1 cellular context compared by ENCODE assay signal in the genomic region with DNA sequence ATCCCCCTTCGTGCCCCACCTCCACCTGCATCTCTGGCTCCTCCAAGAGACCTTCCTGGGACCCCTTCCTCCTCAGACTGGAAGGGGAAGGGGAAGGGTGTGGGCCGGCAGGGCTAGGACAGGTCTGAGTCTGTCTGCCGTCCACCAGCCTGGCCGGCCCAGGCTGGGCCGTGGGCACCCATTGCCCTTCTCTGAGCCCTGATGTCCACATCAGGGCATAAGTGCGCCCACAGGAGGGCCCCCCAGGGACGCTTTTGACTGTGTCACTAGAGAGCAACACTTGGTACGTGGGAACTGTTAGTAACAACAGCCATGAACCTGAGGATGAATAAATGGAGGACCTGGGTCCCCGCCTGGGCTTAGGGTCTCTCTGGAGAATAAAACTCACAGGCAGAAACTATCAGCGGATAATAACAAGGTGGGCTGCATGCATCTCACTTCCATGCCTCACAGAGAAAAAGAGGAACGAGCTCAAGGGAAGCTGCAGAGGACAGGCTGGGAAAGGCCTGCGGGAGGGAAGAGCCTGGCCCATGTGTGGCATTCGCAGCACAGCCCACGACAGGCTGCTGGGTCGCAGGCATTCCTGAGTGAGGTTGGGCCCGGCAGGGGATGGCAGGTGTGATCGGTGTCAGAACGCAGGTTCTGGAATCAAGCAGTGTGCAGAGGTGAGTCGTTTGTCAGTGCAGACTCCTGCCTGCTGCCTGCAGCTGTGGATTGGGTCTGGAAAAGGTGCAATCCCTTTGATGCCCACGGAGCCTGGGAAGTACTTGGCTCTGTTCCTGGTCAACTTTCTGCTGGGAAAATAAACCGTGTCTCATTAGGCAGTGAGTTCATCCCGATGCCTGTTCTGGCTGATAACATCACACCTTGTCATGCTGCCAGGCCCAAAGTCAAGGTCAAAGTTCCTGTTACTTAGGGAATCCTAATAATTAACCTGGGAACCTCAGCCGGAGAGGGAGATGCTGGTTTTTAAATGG.
TF ChIP-seq lines count a peak whose summit lies in the region.

No MANE protein-coding gene starts in this region.

TF ChIP-seq in HEK293, 187 proteins besides CTCF, POLR2A, EP300 and RAD21 (continued from another document):
- TF ChIP-seq, protein P1, sequence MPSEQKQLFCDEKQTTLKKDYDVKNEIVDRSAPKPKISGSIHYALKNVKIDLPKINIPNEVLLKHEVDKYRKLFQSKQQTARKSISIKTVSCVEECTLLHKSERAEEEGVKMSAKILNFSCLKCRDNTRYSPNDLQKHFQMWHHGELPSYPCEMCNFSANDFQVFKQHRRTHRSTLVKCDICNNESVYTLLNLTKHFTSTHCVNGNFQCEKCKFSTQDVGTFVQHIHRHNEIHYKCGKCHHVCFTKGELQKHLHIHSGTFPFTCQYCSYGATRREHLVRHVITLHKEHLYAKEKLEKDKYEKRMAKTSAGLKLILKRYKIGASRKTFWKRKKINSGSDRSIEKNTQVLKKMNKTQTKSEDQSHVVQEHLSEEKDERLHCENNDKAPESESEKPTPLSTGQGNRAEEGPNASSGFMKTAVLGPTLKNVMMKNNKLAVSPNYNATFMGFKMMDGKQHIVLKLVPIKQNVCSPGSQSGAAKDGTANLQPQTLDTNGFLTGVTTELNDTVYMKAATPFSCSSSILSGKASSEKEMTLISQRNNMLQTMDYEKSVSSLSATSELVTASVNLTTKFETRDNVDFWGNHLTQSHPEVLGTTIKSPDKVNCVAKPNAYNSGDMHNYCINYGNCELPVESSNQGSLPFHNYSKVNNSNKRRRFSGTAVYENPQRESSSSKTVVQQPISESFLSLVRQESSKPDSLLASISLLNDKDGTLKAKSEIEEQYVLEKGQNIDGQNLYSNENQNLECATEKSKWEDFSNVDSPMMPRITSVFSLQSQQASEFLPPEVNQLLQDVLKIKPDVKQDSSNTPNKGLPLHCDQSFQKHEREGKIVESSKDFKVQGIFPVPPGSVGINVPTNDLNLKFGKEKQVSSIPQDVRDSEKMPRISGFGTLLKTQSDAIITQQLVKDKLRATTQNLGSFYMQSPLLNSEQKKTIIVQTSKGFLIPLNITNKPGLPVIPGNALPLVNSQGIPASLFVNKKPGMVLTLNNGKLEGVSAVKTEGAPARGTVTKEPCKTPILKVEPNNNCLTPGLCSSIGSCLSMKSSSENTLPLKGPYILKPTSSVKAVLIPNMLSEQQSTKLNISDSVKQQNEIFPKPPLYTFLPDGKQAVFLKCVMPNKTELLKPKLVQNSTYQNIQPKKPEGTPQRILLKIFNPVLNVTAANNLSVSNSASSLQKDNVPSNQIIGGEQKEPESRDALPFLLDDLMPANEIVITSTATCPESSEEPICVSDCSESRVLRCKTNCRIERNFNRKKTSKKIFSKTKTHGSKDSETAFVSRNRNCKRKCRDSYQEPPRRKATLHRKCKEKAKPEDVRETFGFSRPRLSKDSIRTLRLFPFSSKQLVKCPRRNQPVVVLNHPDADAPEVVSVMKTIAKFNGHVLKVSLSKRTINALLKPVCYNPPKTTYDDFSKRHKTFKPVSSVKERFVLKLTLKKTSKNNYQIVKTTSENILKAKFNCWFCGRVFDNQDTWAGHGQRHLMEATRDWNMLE (tag by site-specific recombination; conservative IDR thresholded peaks at IDR 0.05; ENCODE audit: low read depth), result no peak
- TF ChIP-seq ZNF600 (tag by site-specific recombination; IDR thresholded peaks at IDR 0.05) (peak; percentile 98), HOXD13 (CRISPR knock-in tag; IDR thresholded peaks at IDR 0.05; ENCODE audit: borderline replicate concordance) (no peak), ZNF423 (tag by site-specific recombination; IDR thresholded peaks at IDR 0.05) (no peak), ZBTB17 (tag by site-specific recombination; IDR thresholded peaks at IDR 0.05) (peak; percentile 43), BCL11B (tag by site-specific recombination; IDR thresholded peaks at IDR 0.05; ENCODE audit: low read depth) (no peak), ZNF843 (tag by site-specific recombination; IDR thresholded peaks at IDR 0.05) (no peak), SALL2 (tag by site-specific recombination; IDR thresholded peaks at IDR 0.05; ENCODE audit: borderline replicate concordance) (no peak), ZIC2 (tag by site-specific recombination; IDR thresholded peaks at IDR 0.05) (peak; percentile 53), SP7 (tag by site-specific recombination; IDR thresholded peaks at IDR 0.05) (peak; percentile 62), ZNF341 (tag by site-specific recombination; IDR thresholded peaks at IDR 0.05; ENCODE audit: low read depth) (0 out of 2 replicates have a peak, but pooled peaks have one; percentile 44), ZNF473 (tag by site-specific recombination; IDR thresholded peaks at IDR 0.05) (no peak), ZNF544 (tag by site-specific recombination; IDR thresholded peaks at IDR 0.05) (no peak)
- TF ChIP-seq, protein P2, sequence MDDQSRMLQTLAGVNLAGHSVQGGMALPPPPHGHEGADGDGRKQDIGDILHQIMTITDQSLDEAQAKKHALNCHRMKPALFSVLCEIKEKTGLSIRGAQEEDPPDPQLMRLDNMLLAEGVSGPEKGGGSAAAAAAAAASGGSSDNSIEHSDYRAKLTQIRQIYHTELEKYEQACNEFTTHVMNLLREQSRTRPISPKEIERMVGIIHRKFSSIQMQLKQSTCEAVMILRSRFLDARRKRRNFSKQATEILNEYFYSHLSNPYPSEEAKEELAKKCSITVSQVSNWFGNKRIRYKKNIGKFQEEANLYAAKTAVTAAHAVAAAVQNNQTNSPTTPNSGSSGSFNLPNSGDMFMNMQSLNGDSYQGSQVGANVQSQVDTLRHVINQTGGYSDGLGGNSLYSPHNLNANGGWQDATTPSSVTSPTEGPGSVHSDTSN (CRISPR knock-in tag; IDR thresholded peaks at IDR 0.05), result no peak
- TF ChIP-seq, protein P3, sequence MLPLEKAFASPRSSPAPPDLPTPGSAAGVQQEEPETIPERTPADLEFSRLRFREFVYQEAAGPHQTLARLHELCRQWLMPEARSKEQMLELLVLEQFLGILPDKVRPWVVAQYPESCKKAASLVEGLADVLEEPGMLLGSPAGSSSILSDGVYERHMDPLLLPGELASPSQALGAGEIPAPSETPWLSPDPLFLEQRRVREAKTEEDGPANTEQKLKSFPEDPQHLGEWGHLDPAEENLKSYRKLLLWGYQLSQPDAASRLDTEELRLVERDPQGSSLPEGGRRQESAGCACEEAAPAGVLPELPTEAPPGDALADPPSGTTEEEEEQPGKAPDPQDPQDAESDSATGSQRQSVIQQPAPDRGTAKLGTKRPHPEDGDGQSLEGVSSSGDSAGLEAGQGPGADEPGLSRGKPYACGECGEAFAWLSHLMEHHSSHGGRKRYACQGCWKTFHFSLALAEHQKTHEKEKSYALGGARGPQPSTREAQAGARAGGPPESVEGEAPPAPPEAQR (tag by site-specific recombination; IDR thresholded peaks at IDR 0.05), result no peak
- TF ChIP-seq, protein P4, sequence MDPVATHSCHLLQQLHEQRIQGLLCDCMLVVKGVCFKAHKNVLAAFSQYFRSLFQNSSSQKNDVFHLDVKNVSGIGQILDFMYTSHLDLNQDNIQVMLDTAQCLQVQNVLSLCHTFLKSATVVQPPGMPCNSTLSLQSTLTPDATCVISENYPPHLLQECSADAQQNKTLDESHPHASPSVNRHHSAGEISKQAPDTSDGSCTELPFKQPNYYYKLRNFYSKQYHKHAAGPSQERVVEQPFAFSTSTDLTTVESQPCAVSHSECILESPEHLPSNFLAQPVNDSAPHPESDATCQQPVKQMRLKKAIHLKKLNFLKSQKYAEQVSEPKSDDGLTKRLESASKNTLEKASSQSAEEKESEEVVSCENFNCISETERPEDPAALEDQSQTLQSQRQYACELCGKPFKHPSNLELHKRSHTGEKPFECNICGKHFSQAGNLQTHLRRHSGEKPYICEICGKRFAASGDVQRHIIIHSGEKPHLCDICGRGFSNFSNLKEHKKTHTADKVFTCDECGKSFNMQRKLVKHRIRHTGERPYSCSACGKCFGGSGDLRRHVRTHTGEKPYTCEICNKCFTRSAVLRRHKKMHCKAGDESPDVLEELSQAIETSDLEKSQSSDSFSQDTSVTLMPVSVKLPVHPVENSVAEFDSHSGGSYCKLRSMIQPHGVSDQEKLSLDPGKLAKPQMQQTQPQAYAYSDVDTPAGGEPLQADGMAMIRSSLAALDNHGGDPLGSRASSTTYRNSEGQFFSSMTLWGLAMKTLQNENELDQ (tag by site-specific recombination; IDR thresholded peaks at IDR 0.05; ENCODE audit: low read depth), result no peak
